Comparison of ENCODE assay signal across 1 cellular context in the genomic region with DNA sequence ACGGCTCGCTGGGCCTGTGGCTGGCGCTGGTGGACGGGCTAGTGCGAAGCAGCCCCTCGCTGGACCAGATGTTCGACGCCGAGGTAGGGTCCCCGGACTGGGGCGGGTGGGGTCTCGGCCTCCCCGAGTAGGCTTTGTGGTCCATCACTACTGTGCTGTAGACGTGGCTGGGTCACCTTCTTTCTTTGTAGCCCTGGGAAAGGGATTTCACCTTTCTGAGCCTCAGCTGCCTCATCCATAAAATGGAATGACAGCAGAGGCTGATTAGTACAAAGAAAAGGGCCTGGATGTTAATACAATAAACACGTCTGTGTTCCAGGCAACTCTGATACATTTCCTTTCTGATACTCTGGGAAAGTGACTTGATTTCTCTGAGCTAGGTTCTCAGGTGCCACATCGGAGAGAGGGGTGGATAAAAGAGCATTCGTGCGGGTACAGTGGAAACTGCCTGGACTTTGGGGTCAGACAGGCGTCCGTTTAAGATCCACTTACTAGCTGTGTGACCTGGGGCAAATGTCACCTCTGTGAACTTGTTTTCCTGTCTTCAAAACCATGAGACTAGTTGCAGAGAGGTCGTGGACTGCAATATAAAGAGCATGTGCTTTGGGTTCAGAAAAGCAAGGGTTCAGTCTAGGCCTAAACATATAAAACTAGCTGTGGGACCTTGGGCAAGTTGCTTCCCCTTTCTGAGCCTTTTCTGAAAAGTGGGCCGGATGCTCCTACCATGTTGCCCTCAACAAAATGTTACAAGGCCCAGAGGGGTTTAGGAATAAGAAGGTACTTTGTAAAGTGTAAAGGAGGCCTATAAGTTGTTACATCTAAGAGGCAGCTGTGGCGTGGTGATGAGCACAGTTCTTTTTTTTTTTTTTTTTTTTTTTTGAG.
TF ChIP-seq lines count a peak whose summit lies in the region.

No MANE protein-coding gene starts in this region.

TF ChIP-seq in H1, 55 proteins besides CTCF, POLR2A, EP300 and RAD21:
- no peak for TF ChIP-seq RXRA (IDR thresholded peaks at IDR 0.05; ENCODE audit: insufficient read depth, low read depth, low read length)
- no peak for TF ChIP-seq TAF7 (optimal IDR thresholded peaks at IDR 0.05; ENCODE audit: borderline replicate concordance, low read depth, low read length)
- no peak for TF ChIP-seq PHF8 (conservative IDR thresholded peaks at IDR 0.05; ENCODE audit: low read depth, low read length)
